In genomic region chr10:6049031-6049400, GRCh38 we compare ENCODE assay signal across 25 cellular contexts. TPM values are rescaled to one million over a fixed set of nuclear protein-coding genes. Genes with fewer than 3 reads are reported as not detected.
DNase-seq lines count a peak whose midpoint lies in the region; ATAC-seq and TF ChIP-seq lines count a peak whose summit lies in the region.
"Had no signal": no experiment of that assay in that cellular context is flagged by ENCODE, and none has a peak within 500 bp of the region (broad histone marks: within the 10 kb centered on the region; RNA-seq: fewer than 3 reads in every experiment).

No MANE protein-coding gene starts in this region.

- H3K27ac Mint-ChIP-seq in T-cell, result peak overlapping the region; percentile 99
- no peak overlapping the region for H3K27ac Mint-ChIP-seq in activated naive CD8-positive, alpha-beta T cell treated with anti-CD3 and anti-CD28 coated beads, Interleukin-2, amount 10 ng/mL, durations not matched to agents 7 days and 5 days
- peak overlapping the region; percentile 97 for H3K27ac Mint-ChIP-seq in stimulated activated memory B cell treated with anti-CD40 and anti-IgM and Interleukin-4, amounts not matched to agents 10 μg/mL and 1 μg/mL and 100 μg/mL, for 72 hours
- H3K27ac Mint-ChIP-seq: H9, neural progenitor cell had no signal

- H3K4me1 ChIP-seq in PC-9 (replicated peaks; ENCODE audit: insufficient read depth), result peaks cover 20% of the 10 kb centered on the region
- H3K4me1 ChIP-seq: neural progenitor cell had no signal

- H3K4me3 Mint-ChIP-seq in T-cell, result no peak overlapping the region
- peak overlapping the region; percentile 13 for H3K4me3 Mint-ChIP-seq in activated naive CD8-positive, alpha-beta T cell treated with anti-CD3 and anti-CD28 coated beads, Interleukin-2, amount 10 ng/mL, durations not matched to agents 7 days and 5 days
- no peak overlapping the region for H3K4me3 Mint-ChIP-seq in stimulated activated memory B cell treated with anti-CD40 and anti-IgM and Interleukin-4, amounts not matched to agents 10 μg/mL and 1 μg/mL and 100 μg/mL, for 72 hours
- H3K4me3 Mint-ChIP-seq: H9, neural progenitor cell had no signal

- no peaks in the 10 kb centered on the region for H3K79me2 ChIP-seq in PC-9 (ENCODE audit: low read depth)

- POLR2A ChIA-PET in T-cell (lab: Charles Lee) (interaction anchor here in 1 of 2 donors (1.0 kb wide), 1 partner anchor 10 kb away, joined by 4 read pairs; no protein-coding TSS in a partner anchor), PC-9 (lab: Charles Lee; ENCODE audit: unreplicated experiment) (no interaction called here)
- POLR2A ChIA-PET in activated naive CD8-positive, alpha-beta T cell treated with anti-CD3 and anti-CD28 coated beads, Interleukin-2, amount 10 ng/mL, durations not matched to agents 7 days and 5 days (lab: Charles Lee), result interaction anchor here (1.0 to 7.0 kb wide), 5 partner anchors 12 to 73 kb away, joined by 3 to 73 read pairs (median 7); no protein-coding TSS in a partner anchor

- DNase-seq in activated T-cell treated with anti-CD3 and anti-CD28 coated beads, Interleukin-2, amount 50 U/mL, for 1 hour, result peak; percentile 14
- no peak for DNase-seq in activated T-cell treated with anti-CD3 and anti-CD28 coated beads for 4 hours
- DNase-seq in T-cell, result no peak
- DNase-seq in activated naive CD8-positive, alpha-beta T cell treated with anti-CD3 and anti-CD28 coated beads, Interleukin-2, amount 10 ng/mL, durations not matched to agents 7 days and 5 days, result no peak
- DNase-seq in PC-9, result no peak
- no peak for DNase-seq in HuH-7 (ENCODE audit: low spot score)
- DNase-seq in epidermal melanocyte (ENCODE audit: insufficient read length, low spot score), result no peak
- DNase-seq: ACHN; activated CD4-positive, CD25-positive, alpha-beta regulatory T cell; Calu3; foreskin fibroblast; H9; KBM-7; MV-4-11; NCI-H2029; NCI-H446 treated with DMSO at 0.1 percent for 48 hours; NK-92 treated with Interleukin-12 subunit alpha and Interleukin-12 subunit beta, amount 100 ng/mL, for 24 hours; stimulated activated naive CD4-positive, alpha-beta T cell treated with Interleukin-2 at 50 U/mL for 16 hours had no signal

- TF ChIP-seq CTCF in PC-9 (conservative IDR thresholded peaks at IDR 0.05), result no peak

- CTCF ChIA-PET in T-cell (lab: Charles Lee) (interaction anchor here (0.7 to 4.0 kb wide), 3 partner anchors 12 kb away, joined by 4 to 36 read pairs (median 4); no protein-coding TSS in a partner anchor), PC-9 (lab: Charles Lee) (no interaction called here)

- H3K4me1 Mint-ChIP-seq in T-cell, result peaks cover 87 to 91% (median 90%) of the 10 kb centered on the region in 3 donors
- peaks cover 81% of the 10 kb centered on the region for H3K4me1 Mint-ChIP-seq in activated naive CD8-positive, alpha-beta T cell treated with anti-CD3 and anti-CD28 coated beads, Interleukin-2, amount 10 ng/mL, durations not matched to agents 7 days and 5 days
- peaks cover 94% of the 10 kb centered on the region for H3K4me1 Mint-ChIP-seq in stimulated activated memory B cell treated with anti-CD40 and anti-IgM and Interleukin-4, amounts not matched to agents 10 μg/mL and 1 μg/mL and 100 μg/mL, for 72 hours

- H3K27ac ChIP-seq in PC-9, result no peak overlapping the region
- H3K27ac ChIP-seq: ascending aorta, HL-60, neural progenitor cell had no signal

- H2AFZ ChIP-seq in PC-9, result no peak overlapping the region
- H2AFZ ChIP-seq: neural progenitor cell had no signal

- no peaks in the 10 kb centered on the region for H3K27me3 Mint-ChIP-seq in T-cell
- H3K27me3 Mint-ChIP-seq in activated naive CD8-positive, alpha-beta T cell treated with anti-CD3 and anti-CD28 coated beads, Interleukin-2, amount 10 ng/mL, durations not matched to agents 7 days and 5 days, result no peaks in the 10 kb centered on the region
- H3K27me3 Mint-ChIP-seq in stimulated activated memory B cell treated with anti-CD40 and anti-IgM and Interleukin-4, amounts not matched to agents 10 μg/mL and 1 μg/mL and 100 μg/mL, for 72 hours, result no peaks in the 10 kb centered on the region

- ATAC-seq in T-cell (replicated peaks in 1 of 4), result no peak
- no peak for ATAC-seq in activated naive CD8-positive, alpha-beta T cell treated with anti-CD3 and anti-CD28 coated beads, Interleukin-2, amount 10 ng/mL, durations not matched to agents 7 days and 5 days (ENCODE audit: low read depth)
- ATAC-seq in stimulated activated memory B cell treated with anti-CD40 and anti-IgM and Interleukin-4, amounts not matched to agents 10 μg/mL and 1 μg/mL and 100 μg/mL, for 72 hours, result no peak

- no peaks in the 10 kb centered on the region for H3K36me3 ChIP-seq in PC-9 (ENCODE audit: low read depth)
- H3K36me3 ChIP-seq: ascending aorta, neural progenitor cell had no signal

- H3K27me3 ChIP-seq in PC-9 (ENCODE audit: insufficient read depth, low read depth), result peaks cover 4% of the 10 kb centered on the region; the same call in 1 of the 2 replicates
- H3K27me3 ChIP-seq: ascending aorta, neural progenitor cell had no signal

- H3K4me3 ChIP-seq in PC-9, result no peak overlapping the region
- H3K4me3 ChIP-seq: ascending aorta, neural progenitor cell had no signal

- H3F3A ChIP-seq in PC-9 (ENCODE audit: insufficient read depth, low read depth), result peaks cover 17% of the 10 kb centered on the region; the same call in 1 of the 2 replicates

- no peak overlapping the region for H3K4me2 ChIP-seq in PC-9
- H3K4me2 ChIP-seq: neural progenitor cell had no signal

- no peaks in the 10 kb centered on the region for H4K20me1 ChIP-seq in PC-9 (ENCODE audit: insufficient read depth)

- no TSS peak for BruUV-seq in PC-9 (replicated peaks; lab: Mats Ljungman, UMichigan)

- H3K9me2 ChIP-seq in PC-9 (ENCODE audit: insufficient read depth), result no peaks in the 10 kb centered on the region

- H3K9me3 ChIP-seq in PC-9 (ENCODE audit: insufficient read depth, low read depth), result no peaks in the 10 kb centered on the region
- H3K9me3 ChIP-seq: ascending aorta had no signal

- no peaks in the 10 kb centered on the region for H3K9me3 Mint-ChIP-seq in T-cell
- H3K9me3 Mint-ChIP-seq in activated naive CD8-positive, alpha-beta T cell treated with anti-CD3 and anti-CD28 coated beads, Interleukin-2, amount 10 ng/mL, durations not matched to agents 7 days and 5 days, result no peaks in the 10 kb centered on the region
- no peaks in the 10 kb centered on the region for H3K9me3 Mint-ChIP-seq in stimulated activated memory B cell treated with anti-CD40 and anti-IgM and Interleukin-4, amounts not matched to agents 10 μg/mL and 1 μg/mL and 100 μg/mL, for 72 hours
- H3K9me3 Mint-ChIP-seq: H9, neural progenitor cell had no signal

- H3K36me3 Mint-ChIP-seq in T-cell, result peaks cover 4% of the 10 kb centered on the region
- peaks cover 59% of the 10 kb centered on the region for H3K36me3 Mint-ChIP-seq in activated naive CD8-positive, alpha-beta T cell treated with anti-CD3 and anti-CD28 coated beads, Interleukin-2, amount 10 ng/mL, durations not matched to agents 7 days and 5 days
- peaks cover 13% of the 10 kb centered on the region for H3K36me3 Mint-ChIP-seq in stimulated activated memory B cell treated with anti-CD40 and anti-IgM and Interleukin-4, amounts not matched to agents 10 μg/mL and 1 μg/mL and 100 μg/mL, for 72 hours
- H3K36me3 Mint-ChIP-seq: neural progenitor cell had no signal

- intact Hi-C loops in PC-9 (cut with micrococcal nuclease; ENCODE audit: unreplicated experiment), result no loop called here

RNA-seq across cellular contexts. Expression of gene IL2RA, which starts 13.2 kb away (rescaled TPM):
- total RNA-seq in T-cell, result 10 to 100 TPM; 19.9 to 40.4 (median 28.1) TPM
- total RNA-seq in activated naive CD8-positive, alpha-beta T cell treated with anti-CD3 and anti-CD28 coated beads, Interleukin-2, amount 10 ng/mL, durations not matched to agents 7 days and 5 days, result 100 to 1,000 TPM; 184 to 201 TPM
- not detected in 2 replicates for total RNA-seq in PC-9 (2021)
- total RNA-seq: ascending aorta, Calu3, chondrocyte, H9, kidney epithelial cell, pulmonary artery endothelial cell had no signal

RNA-seq across cellular contexts. Expression of gene RBM17, which starts 39.8 kb away (rescaled TPM):
- total RNA-seq in T-cell (100 to 1,000 TPM; 119 to 148 (median 127) TPM), PC-9 (2021) (98.2 and 131 TPM in 2 replicates)
- 100 to 1,000 TPM; 185 to 200 TPM for total RNA-seq in activated naive CD8-positive, alpha-beta T cell treated with anti-CD3 and anti-CD28 coated beads, Interleukin-2, amount 10 ng/mL, durations not matched to agents 7 days and 5 days

Comparison
In these comparisons a context has a peak if more than half of its experiments do, and no peak if none do; other contexts are left out.
1. RNA of gene IL2RA, which starts 13.2 kb away (total RNA-seq): 184 to 201 TPM in activated naive CD8-positive, alpha-beta T cell treated with anti-CD3 and anti-CD28 coated beads, Interleukin-2, amount 10 ng/mL, durations not matched to agents 7 days and 5 days and 19.9 to 40.4 TPM in T-cell; not detected in PC-9; every median in the first group is over 10 times any median in the second.